In genomic region chr11:10042699-10043098, GRCh38 we compare ENCODE assay signal across 2 cellular contexts.
A peak's percentile ranks its signal among the peaks of the same experiment; 100 is the strongest.
TF ChIP-seq lines count a peak whose summit lies in the region.

No MANE protein-coding gene starts in this region.

TF ChIP-seq in liver, 16 proteins besides CTCF, POLR2A, EP300 and RAD21 (continued from another document):
- peak; percentile 56 to 65 for TF ChIP-seq HNF4A (conservative IDR thresholded peaks at IDR 0.05)

TF ChIP-seq in HepG2, 621 proteins besides CTCF, POLR2A, EP300 and RAD21 (continued from another document):
- TF ChIP-seq ZNF710 (CRISPR knock-in tag; IDR thresholded peaks at IDR 0.05; ENCODE audit: borderline replicate concordance), result no peak
- TF ChIP-seq SKI (IDR thresholded peaks at IDR 0.05; ENCODE audit: partially characterized antibody), result no peak
- TF ChIP-seq AHDC1 (CRISPR knock-in tag; IDR thresholded peaks at IDR 0.05; ENCODE audit: borderline replicate concordance), result no peak
- TF ChIP-seq ZNF124 (CRISPR knock-in tag; IDR thresholded peaks at IDR 0.05), result no peak
- no peak for TF ChIP-seq ARNT (IDR thresholded peaks at IDR 0.05)
- no peak for TF ChIP-seq ZNF547 (CRISPR knock-in tag; IDR thresholded peaks at IDR 0.05)
- no peak for TF ChIP-seq MTA1 (CRISPR knock-in tag; IDR thresholded peaks at IDR 0.05; ENCODE audit: borderline replicate concordance)
- no peak for TF ChIP-seq GMEB1 (CRISPR knock-in tag; IDR thresholded peaks at IDR 0.05; ENCODE audit: borderline replicate concordance)
- no peak for TF ChIP-seq ZNF251 (CRISPR knock-in tag; IDR thresholded peaks at IDR 0.05)
- no peak for TF ChIP-seq HHEX (CRISPR knock-in tag; IDR thresholded peaks at IDR 0.05)
- no peak for TF ChIP-seq ZBTB43 (CRISPR knock-in tag; conservative IDR thresholded peaks at IDR 0.05)
